12 cellular contexts compared by ENCODE assay signal in genomic region chr22:28019360-28019759, GRCh38.
A peak's percentile ranks its signal among the peaks of the same experiment; 100 is the strongest.
DNase-seq lines count a peak whose midpoint lies in the region; ATAC-seq and TF ChIP-seq lines count a peak whose summit lies in the region.
"Had no signal": no experiment of that assay in that cellular context is flagged by ENCODE, and none has a peak within 500 bp of the region (broad histone marks: within the 10 kb centered on the region; RNA-seq: fewer than 3 reads in every experiment).

No MANE protein-coding gene starts in this region.

- H3K4me1 Mint-ChIP-seq in activated naive CD4-positive, alpha-beta T cell treated with anti-CD3 and anti-CD28 coated beads, Interleukin-2, amount 10 ng/mL, durations not matched to agents 7 days and 5 days, result peaks cover 5% of the 10 kb centered on the region
- H3K4me1 Mint-ChIP-seq in glutamatergic neuron (ENCODE audit: low read depth, unreplicated experiment), result peaks cover 38% of the 10 kb centered on the region

- no peaks in the 10 kb centered on the region for H3K27me3 ChIP-seq in Peyer's patch
- no peaks in the 10 kb centered on the region for H3K27me3 ChIP-seq in tibial artery

- TF ChIP-seq CTCF in Peyer's patch (IDR thresholded peaks at IDR 0.05) (no peak), glutamatergic neuron (IDR thresholded peaks at IDR 0.05; ENCODE audit: partially characterized antibody, unreplicated experiment) (no peak), tibial artery (IDR thresholded peaks at IDR 0.05) (no peak)

- peaks cover 0 to 11% (median 0%) of the 10 kb centered on the region in 4 donors for H3K4me1 ChIP-seq in Peyer's patch
- peaks cover 0 to 17% (median 5%) of the 10 kb centered on the region in 4 donors for H3K4me1 ChIP-seq in tibial artery

- H3K4me3 Mint-ChIP-seq in activated naive CD4-positive, alpha-beta T cell treated with anti-CD3 and anti-CD28 coated beads, Interleukin-2, amount 10 ng/mL, durations not matched to agents 7 days and 5 days, result no peak overlapping the region
- no peak overlapping the region for H3K4me3 Mint-ChIP-seq in glutamatergic neuron (ENCODE audit: unreplicated experiment)
- H3K4me3 Mint-ChIP-seq: CD14-positive monocyte; stimulated activated memory B cell treated with anti-CD40 and anti-IgM and Interleukin-4, amounts not matched to agents 10 μg/mL and 1 μg/mL and 100 μg/mL, for 72 hours had no signal

- H3K36me3 Mint-ChIP-seq in activated naive CD4-positive, alpha-beta T cell treated with anti-CD3 and anti-CD28 coated beads, Interleukin-2, amount 10 ng/mL, durations not matched to agents 7 days and 5 days, result no peaks in the 10 kb centered on the region
- H3K36me3 Mint-ChIP-seq in glutamatergic neuron (ENCODE audit: unreplicated experiment), result no peaks in the 10 kb centered on the region
- H3K36me3 Mint-ChIP-seq: CD14-positive monocyte; stimulated activated memory B cell treated with anti-CD40 and anti-IgM and Interleukin-4, amounts not matched to agents 10 μg/mL and 1 μg/mL and 100 μg/mL, for 72 hours had no signal

- no peak overlapping the region for H3K27ac Mint-ChIP-seq in activated naive CD4-positive, alpha-beta T cell treated with anti-CD3 and anti-CD28 coated beads, Interleukin-2, amount 10 ng/mL, durations not matched to agents 7 days and 5 days
- H3K27ac Mint-ChIP-seq in glutamatergic neuron (ENCODE audit: unreplicated experiment), result peak overlapping the region; percentile 78
- H3K27ac Mint-ChIP-seq: stimulated activated memory B cell treated with anti-CD40 and anti-IgM and Interleukin-4, amounts not matched to agents 10 μg/mL and 1 μg/mL and 100 μg/mL, for 72 hours had no signal

- H3K36me3 ChIP-seq in Peyer's patch (no peaks in the 10 kb centered on the region), tibial artery (peaks cover 0 to 7% (median 0%) of the 10 kb centered on the region in 3 donors)

- no peak overlapping the region for H3K27ac ChIP-seq in Peyer's patch
- H3K27ac ChIP-seq in tibial artery, result no peak overlapping the region
- H3K27ac ChIP-seq: coronary artery had no signal

- H3K9me3 Mint-ChIP-seq in activated naive CD4-positive, alpha-beta T cell treated with anti-CD3 and anti-CD28 coated beads, Interleukin-2, amount 10 ng/mL, durations not matched to agents 7 days and 5 days, result no peaks in the 10 kb centered on the region
- H3K9me3 Mint-ChIP-seq in glutamatergic neuron (ENCODE audit: unreplicated experiment), result peaks cover 25% of the 10 kb centered on the region
- H3K9me3 Mint-ChIP-seq: CD14-positive monocyte; stimulated activated memory B cell treated with anti-CD40 and anti-IgM and Interleukin-4, amounts not matched to agents 10 μg/mL and 1 μg/mL and 100 μg/mL, for 72 hours had no signal

- CTCF ChIA-PET in activated naive CD4-positive, alpha-beta T cell treated with anti-CD3 and anti-CD28 coated beads, Interleukin-2, amount 10 ng/mL, durations not matched to agents 7 days and 5 days (lab: Charles Lee), result interaction anchor here (1.0 to 4.2 kb wide), 10 partner anchors 9 to 577 kb away, joined by 3 to 32 read pairs (median 6); no protein-coding TSS in a partner anchor

- peak; percentile 19 for DNase-seq in activated naive CD4-positive, alpha-beta T cell treated with anti-CD3 and anti-CD28 coated beads, Interleukin-2, amount 10 ng/mL, durations not matched to agents 7 days and 5 days
- no peak for DNase-seq in activated naive CD4-positive, alpha-beta T cell treated with anti-CD3 and anti-CD28 coated beads, Interleukin-2, amount 50 U/mL, for 16 hours
- DNase-seq in Peyer's patch (peak in 2 of 3 donors; percentile 24 to 30), glutamatergic neuron (peak; percentile 13), tibial artery (peak; percentile 19 to 62), superior temporal gyrus (ENCODE audit: extremely low spot score) (no peak), NK-92 (lab: John Stamatoyannopoulos, UW; ENCODE audit: unreplicated experiment) (no peak)

- H3K27me3 Mint-ChIP-seq in activated naive CD4-positive, alpha-beta T cell treated with anti-CD3 and anti-CD28 coated beads, Interleukin-2, amount 10 ng/mL, durations not matched to agents 7 days and 5 days, result no peaks in the 10 kb centered on the region
- peaks cover 19% of the 10 kb centered on the region for H3K27me3 Mint-ChIP-seq in glutamatergic neuron (ENCODE audit: unreplicated experiment)

- no peak for TF ChIP-seq POLR2A in Peyer's patch (IDR thresholded peaks at IDR 0.05)

- no peak for ATAC-seq in GM21390 (IDR thresholded peaks at IDR 0.05; ENCODE audit: unreplicated experiment)

- no peak overlapping the region for H3K4me3 ChIP-seq in Peyer's patch
- no peak overlapping the region for H3K4me3 ChIP-seq in tibial artery
- H3K4me3 ChIP-seq: coronary artery, mucosa of descending colon had no signal

- intact Hi-C loops in tibial artery (cut with DNase I; ENCODE audit: low total_unique reads), result no loop called here

- H3K9me3 ChIP-seq in Peyer's patch, result no peaks in the 10 kb centered on the region
- no peaks in the 10 kb centered on the region for H3K9me3 ChIP-seq in tibial artery
- H3K9me3 ChIP-seq: mucosa of descending colon had no signal

Comparison
In these comparisons a context has a peak if more than half of its experiments do, and no peak if none do; other contexts are left out.
1. DNase-seq: peak in activated naive CD4-positive, alpha-beta T cell treated with anti-CD3 and anti-CD28 coated beads, Interleukin-2, amount 10 ng/mL, durations not matched to agents 7 days and 5 days (single experiment), Peyer's patch (2 of 3), glutamatergic neuron (single experiment) and tibial artery (2 of 2); none in activated naive CD4-positive, alpha-beta T cell treated with anti-CD3 and anti-CD28 coated beads, Interleukin-2, amount 50 U/mL, for 16 hours (single experiment), superior temporal gyrus (single experiment) and NK-92 (single experiment).